13 cellular contexts compared by ENCODE assay signal in genomic region chr6:160347259-160348208, GRCh38. TPM values are rescaled to one million over a fixed set of nuclear protein-coding genes. Genes with fewer than 3 reads are reported as not detected.
DNase-seq lines count a peak whose midpoint lies in the region; ATAC-seq and TF ChIP-seq lines count a peak whose summit lies in the region.
"Had no signal": no experiment of that assay in that cellular context is flagged by ENCODE, and none has a peak within 500 bp of the region (broad histone marks: within the 10 kb centered on the region; RNA-seq: fewer than 3 reads in every experiment).

No MANE protein-coding gene starts in this region.

- H3K4me3 Mint-ChIP-seq in glutamatergic neuron (ENCODE audit: unreplicated experiment), result no peak overlapping the region

- in situ Hi-C loops in transverse colon (cut with MboI; ENCODE audit: low pct_ligation_motif_present in 1 of 4, low pct_unique_long_range_greater_than_20kb in 1 of 4, low sequenced_read_pairs in 3 of 4), result no loop called here

- no peak overlapping the region for H3K9ac ChIP-seq in muscle layer of colon (ENCODE audit: low read length)
- H3K9ac ChIP-seq: parathyroid adenoma had no signal

- H3K27ac Mint-ChIP-seq in glutamatergic neuron (ENCODE audit: unreplicated experiment), result no peak overlapping the region

- TF ChIP-seq EP300 in transverse colon (IDR thresholded peaks at IDR 0.05; ENCODE audit: low read depth), result no peak

- H3K36me3 Mint-ChIP-seq in glutamatergic neuron (ENCODE audit: unreplicated experiment), result no peaks in the 10 kb centered on the region

- DNase-seq in DMS53 (lab: John Stamatoyannopoulos, UW) (peak; percentile 44), DMS53 treated with DMSO at 0.1 percent for 48 hours (lab: John Stamatoyannopoulos, UW; ENCODE audit: unreplicated experiment) (no peak), glutamatergic neuron (peak; percentile 27), transverse colon (peak; percentile 41), DMS 273 treated with DMSO at 0.1 percent for 48 hours (lab: John Stamatoyannopoulos, UW) (no peak), GM20000 (ENCODE audit: low spot score) (no peak)
- DNase-seq: activated naive CD4-positive, alpha-beta T cell; Karpas-422; NCI-H526; T-helper 9 cell had no signal

- peak overlapping the region; percentile 37 for H3K27ac ChIP-seq in muscle layer of colon (ENCODE audit: low read depth, low read length)
- peak overlapping the region; percentile 70 to 85 (median 79) for H3K27ac ChIP-seq in transverse colon
- H3K27ac ChIP-seq: parathyroid adenoma had no signal

- H3K9me3 ChIP-seq in muscle layer of colon (ENCODE audit: low read length), result no peaks in the 10 kb centered on the region
- no peaks in the 10 kb centered on the region for H3K9me3 ChIP-seq in transverse colon

- WGBS in transverse colon (ENCODE audit: low coverage in 1 of 2), 2 donors, result 65 to 90% methylated on average over 2 to 38 of the region's 72 CpGs

- TF ChIP-seq CTCF in glutamatergic neuron (IDR thresholded peaks at IDR 0.05; ENCODE audit: partially characterized antibody, unreplicated experiment), result no peak
- no peak for TF ChIP-seq CTCF in transverse colon (IDR thresholded peaks at IDR 0.05)
- no peak for TF ChIP-seq CTCF in GM20000 (IDR thresholded peaks at IDR 0.05; ENCODE audit: extremely low read depth, missing control alignments)

- H3K27me3 Mint-ChIP-seq in glutamatergic neuron (ENCODE audit: unreplicated experiment), result peaks cover 13% of the 10 kb centered on the region

- H3K4me1 ChIP-seq in muscle layer of colon (ENCODE audit: insufficient read depth, low read length), result peaks cover 13% of the 10 kb centered on the region
- H3K4me1 ChIP-seq in transverse colon, result peaks cover 0 to 14% (median 6%) of the 10 kb centered on the region in 4 donors
- H3K4me1 ChIP-seq: parathyroid adenoma had no signal

- peaks cover 3% of the 10 kb centered on the region for H3K4me1 Mint-ChIP-seq in glutamatergic neuron (ENCODE audit: low read depth, unreplicated experiment)

- intact Hi-C loops in transverse colon (cut with DNase I; ENCODE audit: low total_unique reads), result loop anchor here (5.0 kb wide), 1 partner anchor 85 kb away; no protein-coding TSS in a partner anchor

- TF ChIP-seq POLR2A in transverse colon (IDR thresholded peaks at IDR 0.05), result no peak

- H3K27me3 ChIP-seq in muscle layer of colon (ENCODE audit: control insufficient read depth in 1 of 2, insufficient read depth in 2 of 2, low read length in 2 of 2) (no peaks in the 10 kb centered on the region), transverse colon (peaks cover 7% of the 10 kb centered on the region)

- no peaks in the 10 kb centered on the region for H3K36me3 ChIP-seq in muscle layer of colon (ENCODE audit: insufficient read depth, low read length)
- no peaks in the 10 kb centered on the region for H3K36me3 ChIP-seq in transverse colon

- peaks cover 10% of the 10 kb centered on the region for H3K9me3 Mint-ChIP-seq in glutamatergic neuron (ENCODE audit: unreplicated experiment)

- H3K4me3 ChIP-seq in muscle layer of colon (ENCODE audit: low read depth in 1 of 2, low read length in 2 of 2) (peak overlapping the region; percentile 52 to 76), transverse colon (peak overlapping the region; percentile 9 to 66 (median 52))

- no peak for ATAC-seq in GM21619 (IDR thresholded peaks at IDR 0.05; ENCODE audit: unreplicated experiment)

RNA-seq across cellular contexts. Expression of gene SLC22A3, which starts 0.6 kb away (rescaled TPM):
- total RNA-seq in glutamatergic neuron (ENCODE audit: unreplicated experiment) (not detected), transverse colon (10 to 100 TPM in 1 of 4 donors, 1 to 10 TPM in 3; 4.5 to 12.0 (median 6.9) TPM)

Comparison
In these comparisons a context has a peak if more than half of its experiments do, and no peak if none do; other contexts are left out.
1. DNase-seq: peak in DMS53 (single experiment), glutamatergic neuron (single experiment) and transverse colon (single experiment); none in DMS53 treated with DMSO at 0.1 percent for 48 hours (single experiment), DMS 273 treated with DMSO at 0.1 percent for 48 hours (single experiment) and GM20000 (single experiment).